Comparison of ENCODE assay signal across 8 cellular contexts in genomic region chr13:33125821-33126570, GRCh38.
A peak's percentile ranks its signal among the peaks of the same experiment; 100 is the strongest.
DNase-seq lines count a peak whose midpoint lies in the region; TF ChIP-seq lines count a peak whose summit lies in the region.

No MANE protein-coding gene starts in this region.

- no peak overlapping the region for H2BK120ac ChIP-seq in neuronal stem cell (ENCODE audit: low read depth, low read length)

- no peak overlapping the region for H2AK5ac ChIP-seq in neuronal stem cell (ENCODE audit: low read depth, low read length)

- H3K79me1 ChIP-seq in neuronal stem cell (ENCODE audit: low read depth, low read length): no peaks in the 10 kb centered on the region

- no CpG with 5 or more reads among the region's 10 CpGs for WGBS in neuronal stem cell (ENCODE audit: extremely low coverage in 2 of 2, insufficient read length in 2 of 2, insufficient replicate concordance in 1 of 2), 2 donors

- no peak overlapping the region for H3K4me2 ChIP-seq in neuronal stem cell (ENCODE audit: insufficient read depth, low read length, poor library complexity, severe bottlenecking)

- H3K18ac ChIP-seq in neuronal stem cell (ENCODE audit: low read length): no peak overlapping the region

- H3K9ac ChIP-seq in neuronal stem cell (ENCODE audit: low read depth, low read length, poor library complexity): no peak overlapping the region

- H3K36me3 ChIP-seq in neuronal stem cell (replicated peaks in 1 of 2; ENCODE audit: control insufficient read depth in 2 of 2, insufficient read depth in 2 of 2, low read length in 2 of 2): no peaks in the 10 kb centered on the region

- H2BK15ac ChIP-seq in neuronal stem cell (ENCODE audit: low read length): no peak overlapping the region

- H3K4ac ChIP-seq in neuronal stem cell (ENCODE audit: low read length): no peak overlapping the region

- H3K23ac ChIP-seq in neuronal stem cell (ENCODE audit: low read depth, low read length, poor library complexity): no peak overlapping the region

- TF ChIP-seq CTCF in C4-2B (conservative IDR thresholded peaks at IDR 0.05): no peak

- H3K27ac ChIP-seq in C4-2B: 0 out of 2 replicates have a peak overlapping the region, but pooled peaks have one; percentile 1
- H3K27ac ChIP-seq in neuronal stem cell (replicated peaks; ENCODE audit: low read length): no peak overlapping the region

- H2BK12ac ChIP-seq in neuronal stem cell (ENCODE audit: low read length): no peak overlapping the region

- H2AFZ ChIP-seq in neuronal stem cell (ENCODE audit: low read length): peak overlapping the region; percentile 73

- H4K8ac ChIP-seq in neuronal stem cell (ENCODE audit: low read depth, low read length): no peak overlapping the region

- H2BK5ac ChIP-seq in neuronal stem cell (ENCODE audit: low read length): no peak overlapping the region

- peaks cover 9 to 17% of the 10 kb centered on the region in 2 donors for H3K4me1 ChIP-seq in neuronal stem cell (ENCODE audit: control insufficient read depth in 2 of 2, insufficient read depth in 1 of 2, low read depth in 1 of 2, low read length in 2 of 2)

- no peaks in the 10 kb centered on the region for H3K9me3 ChIP-seq in neuronal stem cell (replicated peaks in 1 of 2; ENCODE audit: control insufficient read depth in 2 of 2, insufficient read depth in 1 of 2, low read depth in 1 of 2, low read length in 2 of 2)

- DNase-seq in NCI-H460 (ENCODE audit: extremely low read depth, low read depth) (peak; percentile 39), fibroblast of gingiva (ENCODE audit: low read depth) (peak; percentile 96), neuronal stem cell (ENCODE audit: low spot score) (peak; percentile 27), CD1c-positive myeloid dendritic cell (ENCODE audit: extremely low spot score) (no peak), COLO668 (lab: John Stamatoyannopoulos, UW; ENCODE audit: unreplicated experiment) (no peak), nucleus accumbens (lab: John Stamatoyannopoulos, UW) (no peak), GF-D8 (lab: John Stamatoyannopoulos, UW) (no peak)

- no peak overlapping the region for H4K91ac ChIP-seq in neuronal stem cell (ENCODE audit: low read depth, low read length, poor library complexity)

- no peak overlapping the region for H3K14ac ChIP-seq in neuronal stem cell (ENCODE audit: low read length)

- peak overlapping the region in 1 of 2 donors; percentile 7 for H3K4me3 ChIP-seq in neuronal stem cell (ENCODE audit: low read length in 2 of 2)

- H3K27me3 ChIP-seq in neuronal stem cell (ENCODE audit: control insufficient read depth in 3 of 3, insufficient read depth in 3 of 3, low read depth in 1 of 3, low read length in 3 of 3): no peaks in the 10 kb centered on the region

Comparison
In these comparisons a context has a peak if more than half of its experiments do, and no peak if none do; other contexts are left out.
1. DNase-seq: peak in NCI-H460 (single experiment), fibroblast of gingiva (single experiment) and neuronal stem cell (single experiment); none in CD1c-positive myeloid dendritic cell (single experiment), COLO668 (single experiment), nucleus accumbens (0 of 56) and GF-D8 (single experiment).